ENCODE assay signal across 23 cellular contexts in genomic region chr18:46849007-46849406, GRCh38.
DNase-seq lines count a peak whose midpoint lies in the region; ATAC-seq, FAIRE-seq and TF ChIP-seq lines count a peak whose summit lies in the region.
"Had no signal": no experiment of that assay in that cellular context is flagged by ENCODE, and none has a peak within 500 bp of the region (broad histone marks: within the 10 kb centered on the region; RNA-seq: fewer than 3 reads in every experiment).

No MANE protein-coding gene starts in this region.

- no peaks in the 10 kb centered on the region for H4K20me1 ChIP-seq in OCI-LY7 (ENCODE audit: insufficient read depth, low read length)
- H4K20me1 ChIP-seq in K562 (replicated peaks; ENCODE audit: control insufficient read depth, insufficient read depth, low read length), result no peaks in the 10 kb centered on the region; the same call in 1 of the 2 replicates
- H4K20me1 ChIP-seq: BLaER1 had no signal

- H2AFZ ChIP-seq in OCI-LY7 (ENCODE audit: low read length) (no peak overlapping the region), K562 (ENCODE audit: low read depth, low read length) (no peak overlapping the region)

- TF ChIP-seq POLR2A in GM12891 (IDR thresholded peaks at IDR 0.05; ENCODE audit: low read depth, low read length), result no peak
- no peak for TF ChIP-seq POLR2A in K562 (conservative IDR thresholded peaks at IDR 0.05)

- no peak overlapping the region for H3K27ac Mint-ChIP-seq in naive thymus-derived CD4-positive, alpha-beta T cell
- peak overlapping the region in 1 of 6 donors; percentile 35 for H3K27ac Mint-ChIP-seq in immature natural killer cell
- H3K27ac Mint-ChIP-seq: B cell; CD4-positive, CD25-positive, alpha-beta regulatory T cell; CD8-positive, alpha-beta T cell; HFFc6 had no signal

- TF ChIP-seq EP300 in K562 (IDR thresholded peaks at IDR 0.05; ENCODE audit: low read length), result no peak

- H3K27ac ChIP-seq in OCI-LY7 (ENCODE audit: low read depth, low read length, poor library complexity, severe bottlenecking), result no peak overlapping the region
- H3K27ac ChIP-seq in K562 (ENCODE audit: extremely low read depth, low read depth, low read length), result no peak overlapping the region
- H3K27ac ChIP-seq in naive thymus-derived CD4-positive, alpha-beta T cell (ENCODE audit: low read depth, low read length), result no peak overlapping the region
- H3K27ac ChIP-seq: BLaER1, C4-2B had no signal

- intact Hi-C loops in OCI-LY7 (cut with micrococcal nuclease; ENCODE audit: unreplicated experiment) (no loop called here), K562 (cut with micrococcal nuclease) (no loop called here)
- intact Hi-C loops in naive thymus-derived CD4-positive, alpha-beta T cell (cut with micrococcal nuclease), result no loop called here

- H3K4me1 Mint-ChIP-seq in naive thymus-derived CD4-positive, alpha-beta T cell, result peaks cover 0 to 6% (median 0%) of the 10 kb centered on the region in 7 donors
- H3K4me1 Mint-ChIP-seq in immature natural killer cell, result peaks cover 7 to 12% of the 10 kb centered on the region in 2 donors
- H3K4me1 Mint-ChIP-seq: B cell had no signal

- no peaks in the 10 kb centered on the region for H3K9me2 ChIP-seq in OCI-LY7 (ENCODE audit: insufficient read depth, low read length)

- no peaks in the 10 kb centered on the region for H3K27me3 ChIP-seq in K562 (ENCODE audit: control insufficient read depth in 2 of 2, insufficient read depth in 2 of 2, low read length in 2 of 2)
- H3K27me3 ChIP-seq in naive thymus-derived CD4-positive, alpha-beta T cell (ENCODE audit: control insufficient read depth in 2 of 2, insufficient read depth in 2 of 2, low read length in 2 of 2), result no peaks in the 10 kb centered on the region
- H3K27me3 ChIP-seq: BLaER1 had no signal

- no peak overlapping the region for H3K9ac ChIP-seq in K562 (ENCODE audit: insufficient read depth in 1 of 2, low read depth in 2 of 2, low read length in 2 of 2)
- H3K9ac ChIP-seq: BLaER1 had no signal

- no peak for TF ChIP-seq CTCF in OCI-LY7 (conservative IDR thresholded peaks at IDR 0.05; ENCODE audit: low read length)
- no peak for TF ChIP-seq CTCF in K562 (IDR thresholded peaks at IDR 0.05 in 2 of 3, conservative IDR thresholded peaks at IDR 0.05 in 1 of 3; ENCODE audit: insufficient read depth in 2 of 3, low read depth in 1 of 3, low read length in 3 of 3)
- no peak for TF ChIP-seq CTCF in foreskin fibroblast (IDR thresholded peaks at IDR 0.05; ENCODE audit: low read depth, low read length)

- H3K9me1 ChIP-seq in K562 (ENCODE audit: control insufficient read depth, insufficient read depth, low read length), result no peaks in the 10 kb centered on the region

- POLR2A ChIA-PET in OCI-LY7 (lab: Charles Lee), result no interaction called here
- POLR2A ChIA-PET in K562 (lab: Yijun Ruan, JAX), result no interaction called here
- POLR2A ChIA-PET in naive thymus-derived CD4-positive, alpha-beta T cell (lab: Charles Lee), result no interaction called here

- peaks cover 19% of the 10 kb centered on the region for H3K4me1 ChIP-seq in OCI-LY7 (ENCODE audit: insufficient read depth, low read length, poor library complexity, severe bottlenecking)
- no peaks in the 10 kb centered on the region for H3K4me1 ChIP-seq in K562 (replicated peaks in 1 of 2; ENCODE audit: control insufficient read depth in 2 of 2, insufficient read depth in 2 of 2, low read length in 2 of 2)
- no peaks in the 10 kb centered on the region for H3K4me1 ChIP-seq in naive thymus-derived CD4-positive, alpha-beta T cell (ENCODE audit: control insufficient read depth in 2 of 2, insufficient read depth in 2 of 2, low read length in 2 of 2)
- H3K4me1 ChIP-seq: Caco-2, HAP-1 had no signal

- H3K36me3 Mint-ChIP-seq in naive thymus-derived CD4-positive, alpha-beta T cell, result peaks cover 4 to 57% (median 44%) of the 10 kb centered on the region in 5 donors
- H3K36me3 Mint-ChIP-seq in immature natural killer cell, result peaks cover 12 to 26% (median 26%) of the 10 kb centered on the region in 3 donors

- H3K4me3 Mint-ChIP-seq in naive thymus-derived CD4-positive, alpha-beta T cell, result no peak overlapping the region
- no peak overlapping the region for H3K4me3 Mint-ChIP-seq in immature natural killer cell
- H3K4me3 Mint-ChIP-seq: B cell; CD4-positive, CD25-positive, alpha-beta regulatory T cell; CD8-positive, alpha-beta T cell; HFFc6 had no signal

- H3K4me3 ChIP-seq in OCI-LY7 (ENCODE audit: low read depth, low read length, poor library complexity, severe bottlenecking) (no peak overlapping the region), K562 (no peak overlapping the region), foreskin fibroblast (ENCODE audit: low read depth in 1 of 2, low read length in 2 of 2) (no peak overlapping the region)
- H3K4me3 ChIP-seq in naive thymus-derived CD4-positive, alpha-beta T cell (ENCODE audit: low read length), result no peak overlapping the region
- H3K4me3 ChIP-seq: BLaER1, GM12878, HAP-1 had no signal

- TF ChIP-seq RAD21 in K562 (CRISPR knock-in tag; conservative IDR thresholded peaks at IDR 0.05 in 1 of 2, IDR thresholded peaks at IDR 0.05 in 1 of 2), result no peak

- H3K79me2 ChIP-seq in OCI-LY7 (ENCODE audit: insufficient read depth, low read depth, low read length), result no peaks in the 10 kb centered on the region
- H3K79me2 ChIP-seq in K562 (ENCODE audit: control insufficient read depth, insufficient read depth, low read length), result no peaks in the 10 kb centered on the region

- H3K36me3 ChIP-seq in OCI-LY7 (ENCODE audit: insufficient read depth, low read length), result peaks cover 13% of the 10 kb centered on the region
- H3K36me3 ChIP-seq in K562 (ENCODE audit: control insufficient read depth, insufficient read depth, low read length), result peaks cover 4% of the 10 kb centered on the region; the same call in 1 of the 3 replicates
- peaks cover 0 to 12% (median 0%) of the 10 kb centered on the region in 3 experiments for H3K36me3 ChIP-seq in naive thymus-derived CD4-positive, alpha-beta T cell (ENCODE audit: control insufficient read depth in 2 of 3, insufficient read depth in 3 of 3, low read length in 3 of 3)

- no TSS peak for BruUV-seq in OCI-LY7 (replicated peaks; lab: Mats Ljungman, UMichigan)
- BruUV-seq in K562 (replicated peaks; lab: Mats Ljungman, UMichigan), result no TSS peak

- no peak for DNase-seq in GM12891 (ENCODE audit: insufficient read length, low spot score)
- no peak for DNase-seq in OCI-LY7 (ENCODE audit: low spot score)
- no peak for DNase-seq in K562 (ENCODE audit: extremely low read depth in 1 of 4, low spot score in 3 of 4)
- no peak for DNase-seq in foreskin fibroblast
- DNase-seq in G401 (ENCODE audit: low spot score), result no peak
- DNase-seq in naive thymus-derived CD4-positive, alpha-beta T cell, result no peak
- no peak for DNase-seq in immature natural killer cell
- DNase-seq: 8988T; Caco-2; CD4-positive, CD25-positive, alpha-beta regulatory T cell; CD8-positive, alpha-beta T cell; DMS153; DND-41; GDM1; GOT3; HFFc6 had no signal

- in situ Hi-C loops in K562 (cut with MboI) (no loop called here), G401 (cut with HindIII; ENCODE audit: low sequenced_read_pairs) (no loop called here)

- FAIRE-seq in GM12891 (lab: Jason Lieb, UNC) (peak; percentile 13), K562 (lab: Jason Lieb, UNC) (no peak)
- FAIRE-seq: GM12878, GM18507, H54 had no signal

- CTCF ChIA-PET in OCI-LY7 (lab: Charles Lee; ENCODE audit: unreplicated experiment), result no interaction called here
- CTCF ChIA-PET in K562 (lab: Yijun Ruan, JAX; ENCODE audit: low intra/inter-chr PET ratio), result no interaction called here
- CTCF ChIA-PET in naive thymus-derived CD4-positive, alpha-beta T cell (lab: Charles Lee), result no interaction called here

- H3K4me2 ChIP-seq in OCI-LY7 (ENCODE audit: low read length) (peak overlapping the region; percentile 42), K562 (ENCODE audit: insufficient read depth, low read length) (no peak overlapping the region)
- H3K4me2 ChIP-seq: BLaER1 had no signal

- no peaks in the 10 kb centered on the region for H3K27me3 Mint-ChIP-seq in naive thymus-derived CD4-positive, alpha-beta T cell
- H3K27me3 Mint-ChIP-seq in immature natural killer cell (ENCODE audit: low read depth in 3 of 3), result peaks cover 0 to 4% (median 0%) of the 10 kb centered on the region in 3 donors
- H3K27me3 Mint-ChIP-seq: B cell; CD4-positive, CD25-positive, alpha-beta regulatory T cell had no signal

- no peaks in the 10 kb centered on the region for H3K9me3 Mint-ChIP-seq in naive thymus-derived CD4-positive, alpha-beta T cell
- H3K9me3 Mint-ChIP-seq in immature natural killer cell, result no peaks in the 10 kb centered on the region
- H3K9me3 Mint-ChIP-seq: CD4-positive, CD25-positive, alpha-beta regulatory T cell; CD8-positive, alpha-beta T cell; HFFc6 had no signal

- no peak for ATAC-seq in K562
- ATAC-seq in naive thymus-derived CD4-positive, alpha-beta T cell, result no peak
- ATAC-seq: CD8-positive, alpha-beta T cell; GM12878 had no signal

- H3K9me3 ChIP-seq in OCI-LY7 (ENCODE audit: low read length) (no peaks in the 10 kb centered on the region), K562 (replicated peaks; ENCODE audit: control insufficient read depth, insufficient read depth, low read depth, low read length) (no peaks in the 10 kb centered on the region)
- H3K9me3 ChIP-seq in naive thymus-derived CD4-positive, alpha-beta T cell (ENCODE audit: control insufficient read depth in 2 of 3, low read length in 3 of 3), result no peaks in the 10 kb centered on the region
- H3K9me3 ChIP-seq: BLaER1, Caco-2, HAP-1 had no signal

TF ChIP-seq in GM12891, 5 proteins besides CTCF, POLR2A, EP300 and RAD21:
- TF ChIP-seq POU2F2 (IDR thresholded peaks at IDR 0.05; ENCODE audit: low read depth, low read length) (no peak), TAF1 (IDR thresholded peaks at IDR 0.05; ENCODE audit: low read depth, low read length) (no peak)
TF ChIP-seq in GM12891: peak in this region for 0.

TF ChIP-seq in K562, 482 proteins besides CTCF, POLR2A, EP300 and RAD21:
- TF ChIP-seq ZNF316 (IDR thresholded peaks at IDR 0.05) (peak; percentile 52; the same call in 1 of the 2 replicates), TCF3 (CRISPR knock-in tag; IDR thresholded peaks at IDR 0.05) (no peak)
TF ChIP-seq in K562: peak in this region for 1.
